13 cellular contexts compared by ENCODE assay signal in genomic region chr11:19232910-19233503, GRCh38. TPM values are rescaled to one million over a fixed set of nuclear protein-coding genes. Genes with fewer than 3 reads are reported as not detected.
DNase-seq lines count a peak whose midpoint lies in the region; ATAC-seq and TF ChIP-seq lines count a peak whose summit lies in the region.
"Had no signal": no experiment of that assay in that cellular context is flagged by ENCODE, and none has a peak within 500 bp of the region (broad histone marks: within the 10 kb centered on the region; RNA-seq: fewer than 3 reads in every experiment).

No MANE protein-coding gene starts in this region.

- TF ChIP-seq CTCF in AG04450 (IDR thresholded peaks at IDR 0.05; ENCODE audit: low read depth, low read length) = no peak
- no peak for TF ChIP-seq CTCF in mammary epithelial cell (conservative IDR thresholded peaks at IDR 0.05 in 1 of 2, IDR thresholded peaks at IDR 0.05 in 1 of 2; ENCODE audit: extremely low read depth in 1 of 2, insufficient read depth in 1 of 2, low read depth in 1 of 2, low read length in 2 of 2)
- TF ChIP-seq CTCF in progenitor cell of endocrine pancreas (IDR thresholded peaks at IDR 0.05; ENCODE audit: unreplicated experiment) = no peak

- peak overlapping the region; percentile 36 for H3K9ac ChIP-seq in mammary epithelial cell (ENCODE audit: insufficient read depth, low read length)
- H3K9ac ChIP-seq: KMS-11 had no signal

- H3K9me3 ChIP-seq in AG04450 (ENCODE audit: control insufficient read depth, insufficient read depth, low read length) (no peaks in the 10 kb centered on the region), mammary epithelial cell (replicated peaks; ENCODE audit: insufficient read depth, low read length) (no peaks in the 10 kb centered on the region)

- peaks cover 5% of the 10 kb centered on the region for H3K4me1 Mint-ChIP-seq in activated T-cell treated with anti-CD3 and anti-CD28 coated beads, Interleukin-2, amount 50 U/mL, for 72 hours (ENCODE audit: low read depth)
- no peaks in the 10 kb centered on the region for H3K4me1 Mint-ChIP-seq in activated T-cell treated with anti-CD3 and anti-CD28 coated beads, Interleukin-2, amount 50 U/mL, for 4 hours (ENCODE audit: low read depth)
- no peaks in the 10 kb centered on the region for H3K4me1 Mint-ChIP-seq in progenitor cell of endocrine pancreas (ENCODE audit: low read depth)

- no peak overlapping the region for H3K27ac Mint-ChIP-seq in activated T-cell treated with anti-CD3 and anti-CD28 coated beads, Interleukin-2, amount 50 U/mL, for 72 hours
- no peak overlapping the region for H3K27ac Mint-ChIP-seq in progenitor cell of endocrine pancreas
- H3K27ac Mint-ChIP-seq: activated CD4-positive, alpha-beta memory T cell treated with anti-CD3 and anti-CD28 coated beads for 36 hours; CD4-positive, CD25-positive, alpha-beta regulatory T cell had no signal

- no peaks in the 10 kb centered on the region for H4K20me1 ChIP-seq in mammary epithelial cell (ENCODE audit: insufficient read depth, low read length)

- H3K27ac ChIP-seq in AG04450 (ENCODE audit: low read depth, low read length) (no peak overlapping the region), mammary epithelial cell (ENCODE audit: insufficient read depth, low read depth, low read length) (peak overlapping the region; percentile 69)
- H3K27ac ChIP-seq: KMS-11 had no signal

- no peak for ATAC-seq in activated T-cell treated with anti-CD3 and anti-CD28 coated beads, Interleukin-2, amount 50 U/mL, for 72 hours (replicated peaks in 1 of 2)
- no peak for ATAC-seq in activated T-cell treated with anti-CD3 and anti-CD28 coated beads, Interleukin-2, amount 50 U/mL, for 4 hours

- H3K27me3 Mint-ChIP-seq in activated T-cell treated with anti-CD3 and anti-CD28 coated beads, Interleukin-2, amount 50 U/mL, for 72 hours (ENCODE audit: low read depth) = no peaks in the 10 kb centered on the region
- H3K27me3 Mint-ChIP-seq in activated T-cell treated with anti-CD3 and anti-CD28 coated beads, Interleukin-2, amount 50 U/mL, for 4 hours (ENCODE audit: low read depth) = no peaks in the 10 kb centered on the region
- no peaks in the 10 kb centered on the region for H3K27me3 Mint-ChIP-seq in progenitor cell of endocrine pancreas
- H3K27me3 Mint-ChIP-seq: activated CD4-positive, alpha-beta memory T cell treated with anti-CD3 and anti-CD28 coated beads for 36 hours; CD4-positive, CD25-positive, alpha-beta regulatory T cell had no signal

- POLR2A ChIA-PET in AG04450 (lab: Yijun Ruan, JAX) = no interaction called here

- peak overlapping the region; percentile 61 for H3K4me2 ChIP-seq in mammary epithelial cell (ENCODE audit: insufficient read depth, low read depth, low read length)
- H3K4me2 ChIP-seq: KMS-11 had no signal

- H3K27me3 ChIP-seq in AG04450 (ENCODE audit: control insufficient read depth, insufficient read depth, low read length) (no peaks in the 10 kb centered on the region), mammary epithelial cell (ENCODE audit: insufficient read depth, low read length) (no peaks in the 10 kb centered on the region)

- no peaks in the 10 kb centered on the region for H3K9me3 Mint-ChIP-seq in activated T-cell treated with anti-CD3 and anti-CD28 coated beads, Interleukin-2, amount 50 U/mL, for 72 hours
- no peaks in the 10 kb centered on the region for H3K9me3 Mint-ChIP-seq in activated T-cell treated with anti-CD3 and anti-CD28 coated beads, Interleukin-2, amount 50 U/mL, for 4 hours
- no peaks in the 10 kb centered on the region for H3K9me3 Mint-ChIP-seq in progenitor cell of endocrine pancreas (ENCODE audit: low read depth)
- H3K9me3 Mint-ChIP-seq: activated CD4-positive, alpha-beta memory T cell treated with anti-CD3 and anti-CD28 coated beads for 36 hours; CD4-positive, CD25-positive, alpha-beta regulatory T cell had no signal

- no peak overlapping the region for H3K4me3 Mint-ChIP-seq in activated T-cell treated with anti-CD3 and anti-CD28 coated beads, Interleukin-2, amount 50 U/mL, for 72 hours
- no peak overlapping the region for H3K4me3 Mint-ChIP-seq in activated T-cell treated with anti-CD3 and anti-CD28 coated beads, Interleukin-2, amount 50 U/mL, for 4 hours
- H3K4me3 Mint-ChIP-seq in progenitor cell of endocrine pancreas (ENCODE audit: low read depth) = no peak overlapping the region
- H3K4me3 Mint-ChIP-seq: activated CD4-positive, alpha-beta memory T cell treated with anti-CD3 and anti-CD28 coated beads for 36 hours; CD4-positive, CD25-positive, alpha-beta regulatory T cell had no signal

- H3K4me3 ChIP-seq in AG04450 (ENCODE audit: low read depth, low read length) (no peak overlapping the region), mammary epithelial cell (replicated peaks in 1 of 3; ENCODE audit: insufficient read depth in 1 of 3, low read depth in 2 of 3, low read length in 3 of 3) (no peak overlapping the region)

- peaks cover 11% of the 10 kb centered on the region for H3K4me1 ChIP-seq in mammary epithelial cell (ENCODE audit: insufficient read depth, low read length)

- H3K36me3 ChIP-seq in mammary epithelial cell (ENCODE audit: insufficient read depth, low read length) = peaks cover 6% of the 10 kb centered on the region

- peaks cover 13 to 32% of the 10 kb centered on the region in 2 donors for H3K36me3 Mint-ChIP-seq in activated T-cell treated with anti-CD3 and anti-CD28 coated beads, Interleukin-2, amount 50 U/mL, for 72 hours (ENCODE audit: insufficient read depth in 2 of 2)
- H3K36me3 Mint-ChIP-seq in activated T-cell treated with anti-CD3 and anti-CD28 coated beads, Interleukin-2, amount 50 U/mL, for 4 hours (ENCODE audit: insufficient read depth) = no peaks in the 10 kb centered on the region
- H3K36me3 Mint-ChIP-seq in progenitor cell of endocrine pancreas (ENCODE audit: insufficient read depth) = peaks cover 27% of the 10 kb centered on the region
- H3K36me3 Mint-ChIP-seq: CD4-positive, CD25-positive, alpha-beta regulatory T cell had no signal

- intact Hi-C loops in mammary epithelial cell (cut with micrococcal nuclease) = loop anchor here (1.0 kb wide), 1 partner anchor 11 kb away; no protein-coding TSS in a partner anchor

- 13% methylated on average over 6 of the region's 6 CpGs for WGBS in mammary epithelial cell (ENCODE audit: low coverage, missing lambda C conversion rate)

- H2AFZ ChIP-seq in mammary epithelial cell (ENCODE audit: low read depth, low read length) = peak overlapping the region; percentile 72

- DNase-seq in AG04450 (ENCODE audit: low read depth, low spot score) (peak; percentile 48), HS-27A (ENCODE audit: low read depth) (peak; percentile 56), mammary epithelial cell (peak; percentile 91), kidney tubule cell (ENCODE audit: low spot score) (peak; percentile 88), NK-92 (lab: John Stamatoyannopoulos, UW; ENCODE audit: unreplicated experiment) (no peak), progenitor cell of endocrine pancreas (ENCODE audit: low spot score, unreplicated experiment) (no peak)
- no peak for DNase-seq in activated T-cell treated with anti-CD3 and anti-CD28 coated beads, Interleukin-2, amount 50 U/mL, for 72 hours
- DNase-seq in activated T-cell treated with anti-CD3 and anti-CD28 coated beads, Interleukin-2, amount 50 U/mL, for 4 hours = no peak
- DNase-seq: activated CD4-positive, alpha-beta memory T cell treated with anti-CD3 and anti-CD28 coated beads for 36 hours; CD4-positive, CD25-positive, alpha-beta regulatory T cell; NCI-H446; stimulated activated naive CD4-positive, alpha-beta T cell had no signal

- dilution Hi-C loops in mammary epithelial cell (cut with HindIII; ENCODE audit: low sequenced_read_pairs) = no loop called here

- in situ Hi-C loops in mammary epithelial cell (cut with MboI; ENCODE audit: low sequenced_read_pairs in 2 of 2) = no loop called here

- CTCF ChIA-PET in AG04450 (lab: Charles Lee) = interaction anchor here (1.6 to 1.9 kb wide), 2 partner anchors 27 to 162 kb away, joined by 4 to 6 read pairs; no protein-coding TSS in a partner anchor
- CTCF ChIA-PET in mammary epithelial cell (lab: Charles Lee; ENCODE audit: low non-redundant PET) = no interaction called here

- no TSS peak for BruUV-seq in mammary epithelial cell (replicated peaks; lab: Mats Ljungman, UMichigan)

- no peaks in the 10 kb centered on the region for H3K79me2 ChIP-seq in mammary epithelial cell (ENCODE audit: insufficient read depth, low read length)

RNA-seq across cellular contexts. Expression of gene E2F8, which starts 7.7 kb away (rescaled TPM):
- polyA plus RNA-seq in AG04450 (2011; rRNA removed) (0.98 and 1.0 TPM in 2 replicates), mammary epithelial cell (3.1 TPM)
- polyA minus RNA-seq in AG04450 (2011; rRNA and poly(A)+ RNA removed) = 0.92 and 1.3 TPM in 2 replicates
- total RNA-seq in mammary epithelial cell (1 to 10 TPM in 1 of 2 donors, under 1 TPM in 1; 0.17 to 3.4 TPM), progenitor cell of endocrine pancreas (9.2 and 9.4 TPM in 2 replicates)
- not detected for polyA minus RNA-seq in mammary epithelial cell
- 10 to 100 TPM; 15.7 to 21.1 TPM for total RNA-seq in activated T-cell treated with anti-CD3 and anti-CD28 coated beads, Interleukin-2, amount 50 U/mL, for 72 hours
- 1 to 10 TPM in 2 of 3 donors, under 1 TPM in 1; 0.92 to 1.7 (median 1.4) TPM for total RNA-seq in activated T-cell treated with anti-CD3 and anti-CD28 coated beads, Interleukin-2, amount 50 U/mL, for 4 hours

RNA-seq across cellular contexts. Expression of gene CSRP3, which starts 31.2 kb away (rescaled TPM):
- polyA plus RNA-seq in AG04450 (2011; rRNA removed) = not detected in 2 replicates
- polyA minus RNA-seq in AG04450 (2011; rRNA and poly(A)+ RNA removed) = not detected in 2 replicates
- total RNA-seq in mammary epithelial cell = not detected
- polyA plus RNA-seq in mammary epithelial cell = not detected
- polyA minus RNA-seq in mammary epithelial cell = not detected
- total RNA-seq in activated T-cell treated with anti-CD3 and anti-CD28 coated beads, Interleukin-2, amount 50 U/mL, for 72 hours = not detected
- total RNA-seq in activated T-cell treated with anti-CD3 and anti-CD28 coated beads, Interleukin-2, amount 50 U/mL, for 4 hours = not detected
- total RNA-seq in progenitor cell of endocrine pancreas = not detected in 2 replicates
- total RNA-seq: activated CD4-positive, alpha-beta memory T cell treated with anti-CD3 and anti-CD28 coated beads for 36 hours; CD4-positive, CD25-positive, alpha-beta regulatory T cell had no signal
- polyA plus RNA-seq: CD4-positive, CD25-positive, alpha-beta regulatory T cell had no signal

Comparison
In these comparisons a context has a peak if more than half of its experiments do, and no peak if none do; other contexts are left out.
1. DNase-seq: peak in AG04450 (single experiment), HS-27A (single experiment), mammary epithelial cell (single experiment) and kidney tubule cell (single experiment); none in NK-92 (single experiment), activated T-cell treated with anti-CD3 and anti-CD28 coated beads, Interleukin-2, amount 50 U/mL, for 72 hours (0 of 2), activated T-cell treated with anti-CD3 and anti-CD28 coated beads, Interleukin-2, amount 50 U/mL, for 4 hours (single experiment) and progenitor cell of endocrine pancreas (single experiment).